11 cellular contexts compared by ENCODE assay signal in the genomic region with DNA sequence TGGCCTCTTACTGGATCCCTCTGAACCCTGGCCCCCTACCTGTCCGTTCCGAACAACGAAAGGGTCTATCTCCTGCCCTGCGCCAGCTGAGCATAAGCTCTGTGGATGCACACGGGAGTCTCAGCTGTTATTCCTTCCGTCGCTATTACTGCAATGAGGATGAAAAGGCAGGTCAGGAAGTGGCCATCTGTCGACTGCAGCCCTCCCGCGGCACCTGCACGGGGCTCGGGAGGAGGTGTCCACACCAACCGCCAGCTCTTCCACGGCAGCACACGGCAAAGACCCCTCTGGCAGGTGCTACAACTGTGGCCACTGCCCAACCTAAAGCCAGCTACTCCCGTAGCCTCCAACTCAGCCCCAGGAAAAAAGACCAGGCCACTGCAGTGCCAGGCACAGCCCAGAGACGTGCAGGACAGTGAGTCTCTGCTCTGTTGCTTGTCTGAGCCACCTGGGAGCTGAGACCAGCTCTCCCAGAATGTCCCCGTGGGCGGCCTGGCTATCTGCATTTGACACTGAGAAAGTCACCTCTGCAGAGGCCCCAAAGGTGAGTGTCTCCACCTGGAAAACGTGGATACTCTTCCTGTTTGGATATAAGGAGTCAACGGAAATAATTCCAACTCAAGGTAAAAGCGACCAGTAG. TPM values are rescaled to one million over a fixed set of nuclear protein-coding genes. Genes with fewer than 3 reads are reported as not detected.
A peak's percentile ranks its signal among the peaks of the same experiment; 100 is the strongest.
DNase-seq lines count a peak whose midpoint lies in the region; ATAC-seq and TF ChIP-seq lines count a peak whose summit lies in the region.
"Had no signal": no experiment of that assay in that cellular context is flagged by ENCODE, and none has a peak within 500 bp of the region (broad histone marks: within the 10 kb centered on the region; RNA-seq: fewer than 3 reads in every experiment).

No MANE protein-coding gene starts in this region.

- H3K9me3 Mint-ChIP-seq in CD4-positive, CD25-positive, alpha-beta regulatory T cell, result no peaks in the 10 kb centered on the region
- H3K9me3 Mint-ChIP-seq in activated naive CD8-positive, alpha-beta T cell treated with anti-CD3 and anti-CD28 coated beads, Interleukin-2, amount 10 ng/mL, durations not matched to agents 7 days and 5 days, result no peaks in the 10 kb centered on the region

- no peaks in the 10 kb centered on the region for H3K36me3 ChIP-seq in CD4-positive, CD25-positive, alpha-beta regulatory T cell (ENCODE audit: control insufficient read depth, insufficient read depth, low read length)
- H3K36me3 ChIP-seq in lower lobe of right lung, result no peaks in the 10 kb centered on the region

- peaks cover 61% of the 10 kb centered on the region for H3K4me1 ChIP-seq in CD4-positive, CD25-positive, alpha-beta regulatory T cell (ENCODE audit: control insufficient read depth, insufficient read depth, low read length, poor library complexity, severe bottlenecking)
- peaks cover 61% of the 10 kb centered on the region for H3K4me1 ChIP-seq in lower lobe of right lung

- intact Hi-C loops in lower lobe of right lung (cut with DNase I), result no loop called here

- TF ChIP-seq CTCF in HL-60 (IDR thresholded peaks at IDR 0.05; ENCODE audit: insufficient read depth, low read length) (no peak), lower lobe of right lung (IDR thresholded peaks at IDR 0.05) (no peak)

- POLR2A ChIA-PET in activated naive CD8-positive, alpha-beta T cell treated with anti-CD3 and anti-CD28 coated beads, Interleukin-2, amount 10 ng/mL, durations not matched to agents 7 days and 5 days (lab: Charles Lee), result interaction anchor here (0.7 to 1.4 kb wide), 4 partner anchors 9 to 72 kb away, joined by 3 to 4 read pairs (median 3); partner anchors contain the start of gene CAMSAP1

- DNase-seq in CD4-positive, CD25-positive, alpha-beta regulatory T cell, result no peak
- no peak for DNase-seq in HL-60 (ENCODE audit: low read depth in 1 of 2, low spot score in 1 of 2)
- DNase-seq in activated naive CD8-positive, alpha-beta T cell treated with anti-CD3 and anti-CD28 coated beads, Interleukin-2, amount 10 ng/mL, durations not matched to agents 7 days and 5 days, result no peak
- no peak for DNase-seq in lower lobe of right lung
- DNase-seq in hypothalamus (lab: John Stamatoyannopoulos, UW), result no peak
- no peak for DNase-seq in Kasumi-1 (lab: John Stamatoyannopoulos, UW)
- DNase-seq: body of pancreas, COR-L47, occipital lobe had no signal

- peaks cover 25 to 90% (median 66%) of the 10 kb centered on the region in 4 donors for H3K4me1 Mint-ChIP-seq in CD4-positive, CD25-positive, alpha-beta regulatory T cell
- H3K4me1 Mint-ChIP-seq in activated naive CD8-positive, alpha-beta T cell treated with anti-CD3 and anti-CD28 coated beads, Interleukin-2, amount 10 ng/mL, durations not matched to agents 7 days and 5 days, result peaks cover 42% of the 10 kb centered on the region

- H3K4me3 ChIP-seq in CD4-positive, CD25-positive, alpha-beta regulatory T cell (ENCODE audit: low read depth, low read length), result no peak overlapping the region
- peak overlapping the region; percentile 14 for H3K4me3 ChIP-seq in HL-60 (replicated peaks; ENCODE audit: insufficient read depth, low read length)
- H3K4me3 ChIP-seq in lower lobe of right lung, result no peak overlapping the region
- H3K4me3 ChIP-seq: body of pancreas had no signal

- no peaks in the 10 kb centered on the region for H3K9me3 ChIP-seq in CD4-positive, CD25-positive, alpha-beta regulatory T cell (ENCODE audit: control insufficient read depth in 2 of 2, low read length in 2 of 2)
- H3K9me3 ChIP-seq in lower lobe of right lung, result no peaks in the 10 kb centered on the region
- H3K9me3 ChIP-seq: body of pancreas had no signal

- H3K27me3 ChIP-seq in CD4-positive, CD25-positive, alpha-beta regulatory T cell (ENCODE audit: control insufficient read depth, insufficient read depth, low read length), result no peaks in the 10 kb centered on the region
- no peaks in the 10 kb centered on the region for H3K27me3 ChIP-seq in HL-60 (ENCODE audit: insufficient read depth, poor library complexity, severe bottlenecking)
- H3K27me3 ChIP-seq in lower lobe of right lung (ENCODE audit: low read depth), result no peaks in the 10 kb centered on the region
- H3K27me3 ChIP-seq: body of pancreas had no signal

- peak overlapping the region; percentile 20 to 94 (median 92) for H3K27ac Mint-ChIP-seq in CD4-positive, CD25-positive, alpha-beta regulatory T cell
- peak overlapping the region; percentile 92 for H3K27ac Mint-ChIP-seq in activated naive CD8-positive, alpha-beta T cell treated with anti-CD3 and anti-CD28 coated beads, Interleukin-2, amount 10 ng/mL, durations not matched to agents 7 days and 5 days

- ATAC-seq in CD4-positive, CD25-positive, alpha-beta regulatory T cell (ENCODE audit: low read depth in 2 of 2), result no peak
- ATAC-seq in activated naive CD8-positive, alpha-beta T cell treated with anti-CD3 and anti-CD28 coated beads, Interleukin-2, amount 10 ng/mL, durations not matched to agents 7 days and 5 days (ENCODE audit: low read depth), result no peak
- ATAC-seq in lower lobe of right lung (no peak), GM21825 (IDR thresholded peaks at IDR 0.05; ENCODE audit: unreplicated experiment) (no peak), GM19035 (IDR thresholded peaks at IDR 0.05; ENCODE audit: unreplicated experiment) (no peak)
- ATAC-seq: body of pancreas had no signal

- H3K36me3 Mint-ChIP-seq in CD4-positive, CD25-positive, alpha-beta regulatory T cell, result peaks cover 4% of the 10 kb centered on the region
- H3K36me3 Mint-ChIP-seq in activated naive CD8-positive, alpha-beta T cell treated with anti-CD3 and anti-CD28 coated beads, Interleukin-2, amount 10 ng/mL, durations not matched to agents 7 days and 5 days, result peaks cover 7% of the 10 kb centered on the region

- H3K4me3 Mint-ChIP-seq in CD4-positive, CD25-positive, alpha-beta regulatory T cell, result peak overlapping the region in 2 of 4 donors; percentile 77 to 82
- H3K4me3 Mint-ChIP-seq in activated naive CD8-positive, alpha-beta T cell treated with anti-CD3 and anti-CD28 coated beads, Interleukin-2, amount 10 ng/mL, durations not matched to agents 7 days and 5 days, result peak overlapping the region; percentile 79

- H3K27me3 Mint-ChIP-seq in CD4-positive, CD25-positive, alpha-beta regulatory T cell, result no peaks in the 10 kb centered on the region
- H3K27me3 Mint-ChIP-seq in activated naive CD8-positive, alpha-beta T cell treated with anti-CD3 and anti-CD28 coated beads, Interleukin-2, amount 10 ng/mL, durations not matched to agents 7 days and 5 days, result peaks cover 2% of the 10 kb centered on the region

- H3K27ac ChIP-seq in CD4-positive, CD25-positive, alpha-beta regulatory T cell (ENCODE audit: insufficient read depth, low read length, poor library complexity, severe bottlenecking), result peak overlapping the region; percentile 58
- peak overlapping the region; percentile 69 for H3K27ac ChIP-seq in HL-60 (replicated peaks)
- H3K27ac ChIP-seq in lower lobe of right lung, result peak overlapping the region; percentile 59

RNA-seq across cellular contexts. Expression of gene CAMSAP1, which starts 19.1 kb away (rescaled TPM):
- total RNA-seq in CD4-positive, CD25-positive, alpha-beta regulatory T cell, result 31.6 TPM
- 1 to 10 TPM in 3 of 4 donors, under 1 TPM in 1; 0.67 to 2.2 (median 1.8) TPM for polyA plus RNA-seq in CD4-positive, CD25-positive, alpha-beta regulatory T cell
- total RNA-seq in activated naive CD8-positive, alpha-beta T cell treated with anti-CD3 and anti-CD28 coated beads, Interleukin-2, amount 10 ng/mL, durations not matched to agents 7 days and 5 days, result 10 to 100 TPM; 32.5 to 35.4 TPM
- total RNA-seq in lower lobe of right lung, result 34.4 TPM
